ENCODE assay signal across 17 cellular contexts in the genomic region with DNA sequence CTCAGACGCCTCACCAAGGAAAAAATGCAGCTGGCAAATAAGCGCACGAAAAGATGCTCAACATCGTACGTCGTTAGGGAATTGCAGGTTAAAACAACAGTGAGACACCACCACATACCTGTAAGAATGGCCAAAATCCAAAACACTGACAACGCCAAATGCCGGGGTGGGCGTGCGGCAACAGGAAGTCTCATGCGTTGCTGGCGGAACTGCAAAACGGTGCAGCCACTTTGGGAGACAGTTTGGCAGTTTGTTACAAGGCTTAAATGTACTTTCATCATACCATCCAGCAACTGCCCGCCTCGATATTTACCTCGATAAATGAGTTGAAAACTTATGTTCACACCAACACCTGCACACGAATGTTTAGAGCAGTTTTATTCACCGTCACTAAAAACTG. TPM values are rescaled to one million over a fixed set of nuclear protein-coding genes. Genes with fewer than 3 reads are reported as not detected.
A peak's percentile ranks its signal among the peaks of the same experiment; 100 is the strongest.
DNase-seq lines count a peak whose midpoint lies in the region; ATAC-seq and TF ChIP-seq lines count a peak whose summit lies in the region.
"Had no signal": no experiment of that assay in that cellular context is flagged by ENCODE, and none has a peak within 500 bp of the region (broad histone marks: within the 10 kb centered on the region; RNA-seq: fewer than 3 reads in every experiment).

No MANE protein-coding gene starts in this region.

- H3K36me3 Mint-ChIP-seq in GM23338 (ENCODE audit: low read depth): no peaks in the 10 kb centered on the region; the same call in 2 of the 3 replicates
- H3K36me3 Mint-ChIP-seq in neural progenitor cell: peaks cover 3% of the 10 kb centered on the region
- H3K36me3 Mint-ChIP-seq: brain had no signal

- H3K4me1 Mint-ChIP-seq in GM23338 (peaks cover 20% of the 10 kb centered on the region), neural progenitor cell (peaks cover 29% of the 10 kb centered on the region)

- H3K4me3 Mint-ChIP-seq in GM23338 (no peak overlapping the region), neural progenitor cell (no peak overlapping the region)

- H3F3A ChIP-seq in GM23338 (replicated peaks; ENCODE audit: low read depth): no peaks in the 10 kb centered on the region
- H3F3A ChIP-seq in neural progenitor cell (ENCODE audit: low read depth): peaks cover 5% of the 10 kb centered on the region

- DNase-seq in GM23338 (ENCODE audit: low spot score) (no peak), NOMO-1 treated with DMSO at 0.1 percent for 48 hours (lab: John Stamatoyannopoulos, UW; ENCODE audit: unreplicated experiment) (peak; percentile 36), epithelial cell of esophagus (ENCODE audit: low read depth) (peak; percentile 46), DMS153 (lab: John Stamatoyannopoulos, UW) (no peak), neural progenitor cell (ENCODE audit: low spot score) (no peak)
- DNase-seq: activated naive CD4-positive, alpha-beta T cell treated with anti-CD3 and anti-CD28 coated beads, Interleukin-2, amount 50 U/mL, for 16 hours; C1 segment of cervical spinal cord; DMS79; hippocampal formation; NCI-H2171; T-helper 2 cell had no signal

- peak overlapping the region; percentile 32; the same call in 1 of the 2 replicates for H2AFZ ChIP-seq in GM23338
- no peak overlapping the region for H2AFZ ChIP-seq in neural progenitor cell (replicated peaks)

- no peaks in the 10 kb centered on the region for H4K20me1 ChIP-seq in GM23338 (replicated peaks; ENCODE audit: insufficient read depth)
- no peaks in the 10 kb centered on the region for H4K20me1 ChIP-seq in neural progenitor cell (ENCODE audit: low read depth)

- H3K27ac ChIP-seq in GM23338 (ENCODE audit: low read depth): no peak overlapping the region
- H3K27ac ChIP-seq in skin epidermis: peak overlapping the region in 15 of 21 experiments; percentile 1 to 83 (median 63)
- no peak overlapping the region for H3K27ac ChIP-seq in neural progenitor cell

- H3K36me3 ChIP-seq in GM23338 (ENCODE audit: insufficient read depth) (no peaks in the 10 kb centered on the region), neural progenitor cell (no peaks in the 10 kb centered on the region)
- H3K36me3 ChIP-seq: tibial artery had no signal

- H3K79me2 ChIP-seq in GM23338 (replicated peaks; ENCODE audit: insufficient read depth): no peaks in the 10 kb centered on the region
- H3K79me2 ChIP-seq in neural progenitor cell (ENCODE audit: low read depth): no peaks in the 10 kb centered on the region

- no peaks in the 10 kb centered on the region for H3K27me3 ChIP-seq in GM23338 (ENCODE audit: insufficient read depth)
- H3K27me3 ChIP-seq in neural progenitor cell: no peaks in the 10 kb centered on the region
- H3K27me3 ChIP-seq: tibial artery had no signal

- H3K9me3 Mint-ChIP-seq in GM23338 (no peaks in the 10 kb centered on the region; the same call in 2 of the 3 replicates), neural progenitor cell (peaks cover 10% of the 10 kb centered on the region)

- ATAC-seq in GM23338 (no peak), GM19035 (IDR thresholded peaks at IDR 0.05; ENCODE audit: unreplicated experiment) (no peak)
- ATAC-seq: activated CD4-positive, CD25-positive, alpha-beta regulatory T cell treated with anti-CD3 and anti-CD28 coated beads, Interleukin-2, amount 50 U/mL, for 24 hours had no signal

- H3K27ac Mint-ChIP-seq in GM23338 (no peak overlapping the region; the same call in 1 of the 2 replicates), neural progenitor cell (no peak overlapping the region)

- H3K4me3 ChIP-seq in GM23338 (no peak overlapping the region), epithelial cell of esophagus (ENCODE audit: low read length) (no peak overlapping the region), skin epidermis (no peak overlapping the region), neural progenitor cell (no peak overlapping the region)
- H3K4me3 ChIP-seq: tibial artery had no signal

- peaks cover 19% of the 10 kb centered on the region for H3K27me3 Mint-ChIP-seq in GM23338 (ENCODE audit: insufficient read depth, low read depth, poor library complexity)
- peaks cover 7% of the 10 kb centered on the region for H3K27me3 Mint-ChIP-seq in neural progenitor cell (ENCODE audit: insufficient read depth, low read depth)

- H3K4me1 ChIP-seq in GM23338 (ENCODE audit: insufficient read depth) (peaks cover 11% of the 10 kb centered on the region; the same call in 1 of the 2 replicates), neural progenitor cell (no peaks in the 10 kb centered on the region)

- no peak for TF ChIP-seq CTCF in GM23338 (conservative IDR thresholded peaks at IDR 0.05; ENCODE audit: low read depth in 2 of 2)
- TF ChIP-seq CTCF in epithelial cell of esophagus (IDR thresholded peaks at IDR 0.05; ENCODE audit: insufficient read depth, low read depth, low read length, missing control alignments): no peak
- TF ChIP-seq CTCF in neural progenitor cell (IDR thresholded peaks at IDR 0.05): no peak

- no peak overlapping the region for H3K9ac ChIP-seq in neural progenitor cell

- H3K9me2 ChIP-seq in GM23338 (ENCODE audit: insufficient read depth): no peaks in the 10 kb centered on the region

- no peaks in the 10 kb centered on the region for H3K9me3 ChIP-seq in neural progenitor cell (ENCODE audit: low read depth)

- H3K4me2 ChIP-seq in GM23338: no peak overlapping the region
- H3K4me2 ChIP-seq in neural progenitor cell: no peak overlapping the region

TF ChIP-seq in GM23338, 12 proteins besides CTCF, POLR2A, EP300 and RAD21:
- TF ChIP-seq ETS1 (IDR thresholded peaks at IDR 0.05) (no peak), EZH2 (IDR thresholded peaks at IDR 0.05; ENCODE audit: low read depth, unreplicated experiment) (no peak), ZNF331 (CRISPR knock-in tag; IDR thresholded peaks at IDR 0.05; ENCODE audit: low read depth) (no peak), EZH2phosphoT487 (IDR thresholded peaks at IDR 0.05; ENCODE audit: unreplicated experiment) (no peak)

RNA-seq across cellular contexts. Expression of gene CTSD, which starts 7.5 kb away (rescaled TPM):
- total RNA-seq in GM23338 (2014; rRNA removed; shearing (Covaris generic)): 198 and 251 TPM in 2 replicates
- 67.1 and 73.6 TPM in 2 replicates for polyA plus RNA-seq in GM23338 (2016; fragmentation: Nextera tagmentation; extraction: Ambion mirVana)
- 38.2 and 94.6 TPM in 2 replicates for total RNA-seq in neural progenitor cell (ENCODE audit: low replicate concordance)

RNA-seq across cellular contexts. Expression of gene IFITM10, which starts 20.9 kb away (rescaled TPM):
- total RNA-seq in GM23338 (2014; rRNA removed; shearing (Covaris generic)): not detected in 2 replicates
- 0.06 TPM in 1 of 2 replicates, not detected in the other for polyA plus RNA-seq in GM23338 (2016; fragmentation: Nextera tagmentation; extraction: Ambion mirVana)
- 0.34 TPM in 1 of 2 replicates, not detected in the other for total RNA-seq in neural progenitor cell (ENCODE audit: low replicate concordance)
- total RNA-seq: skeletal muscle tissue had no signal

Comparison
In these comparisons a context has a peak if more than half of its experiments do, and no peak if none do; other contexts are left out.
1. DNase-seq: peak in NOMO-1 treated with DMSO at 0.1 percent for 48 hours (single experiment) and epithelial cell of esophagus (single experiment); none in GM23338 (single experiment), DMS153 (single experiment) and neural progenitor cell (single experiment).
2. H3K27ac ChIP-seq: peak in skin epidermis (15 of 21); none in GM23338 (single experiment) and neural progenitor cell (single experiment).